ENCODE assay signal across 13 cellular contexts in genomic region chr7:88141025-88141424, GRCh38.
DNase-seq lines count a peak whose midpoint lies in the region; ATAC-seq and TF ChIP-seq lines count a peak whose summit lies in the region.
"Had no signal": no experiment of that assay in that cellular context is flagged by ENCODE, and none has a peak within 500 bp of the region (broad histone marks: within the 10 kb centered on the region; RNA-seq: fewer than 3 reads in every experiment).

No MANE protein-coding gene starts in this region.

- no peak overlapping the region for H3K4me3 ChIP-seq in retinal pigment epithelial cell (ENCODE audit: low read length)
- H3K4me3 ChIP-seq: GM12878 had no signal

- TF ChIP-seq CTCF in retinal pigment epithelial cell (conservative IDR thresholded peaks at IDR 0.05; ENCODE audit: low read depth, low read length) = no peak

- peak; percentile 89 for ATAC-seq in SK-N-SH treated with all-trans-retinoic acid at 6 μM for 48 hours
- no peak for ATAC-seq in activated CD4-positive, CD25-positive, alpha-beta regulatory T cell treated with anti-CD3 and anti-CD28 coated beads, Interleukin-2, amount 50 U/mL, for 24 hours
- ATAC-seq in GM18858 (IDR thresholded peaks at IDR 0.05; ENCODE audit: unreplicated experiment) = no peak
- ATAC-seq: activated CD8-positive, alpha-beta T cell treated with anti-CD3 and anti-CD28 coated beads for 36 hours; GM12878; Panc1 had no signal

- DNase-seq in HT-29 (ENCODE audit: low spot score) = peak; percentile 82
- peak; percentile 25 for DNase-seq in iPS-NIHi11 (ENCODE audit: low spot score)
- DNase-seq in retinal pigment epithelial cell (ENCODE audit: low read depth) = peak; percentile 87
- DNase-seq in T-helper 1 cell = no peak
- DNase-seq: activated CD8-positive, alpha-beta T cell treated with anti-CD3 and anti-CD28 coated beads for 36 hours; activated effector memory CD4-positive, alpha-beta T cell treated with anti-CD3 and anti-CD28 coated beads, Interleukin-2, amount 50 U/mL, for 16 hours; DND-41; NCI-H1436 treated with DMSO at 0.1 percent for 48 hours had no signal

TF ChIP-seq in SK-N-SH treated with all-trans-retinoic acid at 6 μM for 48 hours, 23 proteins besides CTCF, POLR2A, EP300 and RAD21:
- TF ChIP-seq PPARA (CRISPR knock-in tag; IDR thresholded peaks at IDR 0.05; ENCODE audit: borderline replicate concordance) (no peak), ZNF565 (CRISPR knock-in tag; conservative IDR thresholded peaks at IDR 0.05; ENCODE audit: low read depth) (no peak), CSDC2 (CRISPR knock-in tag; IDR thresholded peaks at IDR 0.05) (no peak), GLIS3 (CRISPR knock-in tag; IDR thresholded peaks at IDR 0.05) (peak; percentile 67; the same call in 1 of the 2 replicates), RARB (CRISPR knock-in tag; IDR thresholded peaks at IDR 0.05) (no peak), ZNF8 (CRISPR knock-in tag; IDR thresholded peaks at IDR 0.05) (peak; percentile 40), SNAI2 (CRISPR knock-in tag; IDR thresholded peaks at IDR 0.05) (peak; percentile 59; the same call in 1 of the 2 replicates), TCF4 (CRISPR knock-in tag; IDR thresholded peaks at IDR 0.05; ENCODE audit: borderline replicate concordance) (peak; percentile 78), PATZ1 (CRISPR knock-in tag; IDR thresholded peaks at IDR 0.05; ENCODE audit: borderline replicate concordance) (no peak), BACH2 (CRISPR knock-in tag; IDR thresholded peaks at IDR 0.05; ENCODE audit: borderline replicate concordance) (no peak), ZNF70 (CRISPR knock-in tag; IDR thresholded peaks at IDR 0.05) (no peak), ARNTL (CRISPR knock-in tag; IDR thresholded peaks at IDR 0.05; ENCODE audit: borderline replicate concordance, low read depth) (0 out of 2 replicates have a peak, but pooled peaks have one; percentile 18), TOX (CRISPR knock-in tag; IDR thresholded peaks at IDR 0.05; ENCODE audit: borderline replicate concordance) (no peak), POU6F1 (CRISPR knock-in tag; IDR thresholded peaks at IDR 0.05; ENCODE audit: borderline replicate concordance, low read depth) (no peak; the same call in 1 of the 2 replicates), TSHZ2 (CRISPR knock-in tag; IDR thresholded peaks at IDR 0.05) (peak; percentile 78), ZC3H10 (CRISPR knock-in tag; IDR thresholded peaks at IDR 0.05) (no peak), ESRRG (CRISPR knock-in tag; IDR thresholded peaks at IDR 0.05) (no peak), CREB5 (CRISPR knock-in tag; IDR thresholded peaks at IDR 0.05; ENCODE audit: low read depth) (peak; percentile 69; the same call in 1 of the 2 replicates), ISL1 (CRISPR knock-in tag; IDR thresholded peaks at IDR 0.05) (peak; percentile 96), ZFP30 (CRISPR knock-in tag; IDR thresholded peaks at IDR 0.05) (no peak), CSRNP3 (CRISPR knock-in tag; IDR thresholded peaks at IDR 0.05) (no peak), ZFP3 (CRISPR knock-in tag; IDR thresholded peaks at IDR 0.05) (no peak; the same call in 1 of the 2 replicates), OSR1 (CRISPR knock-in tag; IDR thresholded peaks at IDR 0.05) (no peak)

Comparison
In these comparisons a context has a peak if more than half of its experiments do, and no peak if none do; other contexts are left out.
1. DNase-seq: peak in HT-29 (single experiment), iPS-NIHi11 (single experiment) and retinal pigment epithelial cell (single experiment); none in T-helper 1 cell (0 of 5).